17 cellular contexts compared by ENCODE assay signal in genomic region chr2:190432567-190433231, GRCh38. TPM values are rescaled to one million over a fixed set of nuclear protein-coding genes. Genes with fewer than 3 reads are reported as not detected.
DNase-seq lines count a peak whose midpoint lies in the region; ATAC-seq and TF ChIP-seq lines count a peak whose summit lies in the region.
"Had no signal": no experiment of that assay in that cellular context is flagged by ENCODE, and none has a peak within 500 bp of the region (broad histone marks: within the 10 kb centered on the region; RNA-seq: fewer than 3 reads in every experiment).

No MANE protein-coding gene starts in this region.

- intact Hi-C loops in vagina (cut with DNase I) (no loop called here), left ventricle myocardium superior (cut with micrococcal nuclease) (no loop called here)

- H3K36me3 ChIP-seq in mucosa of rectum (ENCODE audit: control insufficient read depth in 2 of 2, insufficient read depth in 2 of 2, low read length in 2 of 2) (peaks cover 16 to 18% of the 10 kb centered on the region in 2 donors), vagina (peaks cover 0 to 18% of the 10 kb centered on the region in 2 donors)
- H3K36me3 ChIP-seq: breast epithelium had no signal

- peak overlapping the region in 1 of 2 donors; percentile 28 for H3K4me3 ChIP-seq in mucosa of rectum (ENCODE audit: low read length in 2 of 2)
- H3K4me3 ChIP-seq in vagina, result no peak overlapping the region
- H3K4me3 ChIP-seq: BLaER1, breast epithelium, GM23248, upper lobe of left lung had no signal

- TF ChIP-seq CTCF in GM10248 (IDR thresholded peaks at IDR 0.05; ENCODE audit: control extremely low read depth, extremely low read depth, low read depth, missing control alignments) (no peak), vagina (IDR thresholded peaks at IDR 0.05) (no peak)

- peaks cover 44% of the 10 kb centered on the region for H3K36me3 Mint-ChIP-seq in activated CD8-positive, alpha-beta T cell treated with anti-CD3 and anti-CD28 coated beads, Interleukin-2, amount 10 ng/mL, durations not matched to agents 7 days and 5 days (ENCODE audit: low read depth)

- H3K27ac ChIP-seq in mucosa of rectum (ENCODE audit: low read depth in 2 of 2, low read length in 2 of 2), result peak overlapping the region; percentile 58 to 63
- H3K27ac ChIP-seq in vagina, result no peak overlapping the region
- H3K27ac ChIP-seq: BLaER1, GM23248 had no signal

- CTCF ChIA-PET in GM10248 (lab: Yijun Ruan, JAX), result interaction anchor here (0.8 to 1.8 kb wide), 7 partner anchors 9 to 351 kb away, joined by 3 to 10 read pairs (median 3); no protein-coding TSS in a partner anchor
- CTCF ChIA-PET in activated CD8-positive, alpha-beta T cell treated with anti-CD3 and anti-CD28 coated beads, Interleukin-2, amount 10 ng/mL, durations not matched to agents 7 days and 5 days (lab: Charles Lee), result interaction anchor here (1.0 to 1.9 kb wide), 3 partner anchors 19 to 112 kb away, joined by 3 read pairs; no protein-coding TSS in a partner anchor

- H3K4me3 Mint-ChIP-seq in activated CD8-positive, alpha-beta T cell treated with anti-CD3 and anti-CD28 coated beads, Interleukin-2, amount 10 ng/mL, durations not matched to agents 7 days and 5 days, result no peak overlapping the region
- H3K4me3 Mint-ChIP-seq: T-helper 1 cell treated with Interleukin-12 subunit alpha and Interleukin-12 subunit beta and Interleukin-4 antibody, amounts not matched to agents 30 μg/mL and 1 μg/mL, for 36 hours had no signal

- no peaks in the 10 kb centered on the region for H3K27me3 Mint-ChIP-seq in activated CD8-positive, alpha-beta T cell treated with anti-CD3 and anti-CD28 coated beads, Interleukin-2, amount 10 ng/mL, durations not matched to agents 7 days and 5 days (ENCODE audit: low read depth)

- H3K9me3 Mint-ChIP-seq in activated CD8-positive, alpha-beta T cell treated with anti-CD3 and anti-CD28 coated beads, Interleukin-2, amount 10 ng/mL, durations not matched to agents 7 days and 5 days (ENCODE audit: insufficient read depth), result peaks cover 4% of the 10 kb centered on the region
- H3K9me3 Mint-ChIP-seq: T-helper 1 cell treated with Interleukin-12 subunit alpha and Interleukin-12 subunit beta and Interleukin-4 antibody, amounts not matched to agents 30 μg/mL and 1 μg/mL, for 36 hours had no signal

- H3K9me3 ChIP-seq in mucosa of rectum (ENCODE audit: control insufficient read depth in 2 of 2, low read length in 2 of 2), result no peaks in the 10 kb centered on the region
- H3K9me3 ChIP-seq in vagina, result no peaks in the 10 kb centered on the region
- H3K9me3 ChIP-seq: BLaER1, upper lobe of left lung had no signal

- peak; percentile 47 for ATAC-seq in GM18868 (IDR thresholded peaks at IDR 0.05; ENCODE audit: unreplicated experiment)
- no peak for ATAC-seq in activated CD8-positive, alpha-beta T cell treated with anti-CD3 and anti-CD28 coated beads, Interleukin-2, amount 10 ng/mL, durations not matched to agents 7 days and 5 days
- ATAC-seq in left lobe of liver, result no peak
- no peak for ATAC-seq in left ventricle myocardium superior

- H3K27ac Mint-ChIP-seq in activated CD8-positive, alpha-beta T cell treated with anti-CD3 and anti-CD28 coated beads, Interleukin-2, amount 10 ng/mL, durations not matched to agents 7 days and 5 days, result peak overlapping the region; percentile 57
- H3K27ac Mint-ChIP-seq: T-helper 1 cell treated with Interleukin-12 subunit alpha and Interleukin-12 subunit beta and Interleukin-4 antibody, amounts not matched to agents 30 μg/mL and 1 μg/mL, for 36 hours had no signal

- DNase-seq in GM10248 (ENCODE audit: extremely low spot score), result peak; percentile 38
- DNase-seq in activated CD8-positive, alpha-beta T cell treated with anti-CD3 and anti-CD28 coated beads, Interleukin-2, amount 10 ng/mL, durations not matched to agents 7 days and 5 days, result no peak
- DNase-seq in vagina (ENCODE audit: extremely low spot score in 2 of 2), result no peak
- no peak for DNase-seq in left lobe of liver (ENCODE audit: low spot score)
- DNase-seq in left ventricle myocardium superior, result no peak
- DNase-seq: activated CD4-positive, alpha-beta T cell treated with anti-CD3 and anti-CD28 coated beads for 48 hours; activated gamma-delta T cell; GM23248; KBM-7; kidney glomerular epithelial cell; NCI-H1436; upper lobe of left lung had no signal

- H3K4me1 ChIP-seq in mucosa of rectum (ENCODE audit: control insufficient read depth in 2 of 2, insufficient read depth in 2 of 2, low read length in 2 of 2), result peaks cover 7 to 13% of the 10 kb centered on the region in 2 donors
- peaks cover 22% of the 10 kb centered on the region for H3K4me1 ChIP-seq in vagina
- H3K4me1 ChIP-seq: BLaER1, breast epithelium had no signal

- TF ChIP-seq POLR2A in vagina (IDR thresholded peaks at IDR 0.05), result no peak

- H3K27me3 ChIP-seq in mucosa of rectum (ENCODE audit: control insufficient read depth in 2 of 2, insufficient read depth in 2 of 2, low read length in 2 of 2) (no peaks in the 10 kb centered on the region), vagina (no peaks in the 10 kb centered on the region)
- H3K27me3 ChIP-seq: BLaER1, breast epithelium, upper lobe of left lung had no signal

- POLR2A ChIA-PET in GM10248 (lab: Yijun Ruan, JAX), result no interaction called here
- POLR2A ChIA-PET in activated CD8-positive, alpha-beta T cell treated with anti-CD3 and anti-CD28 coated beads, Interleukin-2, amount 10 ng/mL, durations not matched to agents 7 days and 5 days (lab: Charles Lee), result interaction anchor here (0.8 to 1.0 kb wide), 2 partner anchors 26 to 102 kb away, joined by 3 read pairs; partner anchors contain the start of gene NEMP2

- H3K9ac ChIP-seq in mucosa of rectum (ENCODE audit: low read depth in 1 of 2, low read length in 2 of 2), result no peak overlapping the region
- H3K9ac ChIP-seq: BLaER1, GM23248 had no signal

- peaks cover 53% of the 10 kb centered on the region for H3K4me1 Mint-ChIP-seq in activated CD8-positive, alpha-beta T cell treated with anti-CD3 and anti-CD28 coated beads, Interleukin-2, amount 10 ng/mL, durations not matched to agents 7 days and 5 days (ENCODE audit: low read depth)

RNA-seq across cellular contexts. Expression of gene MFSD6, which starts 24.5 kb away (rescaled TPM):
- total RNA-seq in activated CD8-positive, alpha-beta T cell treated with anti-CD3 and anti-CD28 coated beads, Interleukin-2, amount 10 ng/mL, durations not matched to agents 7 days and 5 days, result 10 to 100 TPM; 51.8 to 53.2 TPM
- total RNA-seq in vagina (84.7 TPM), left lobe of liver (1.9 TPM), left ventricle myocardium superior (24.4 TPM)
